ENCODE assay signal across 19 cellular contexts in the genomic region with DNA sequence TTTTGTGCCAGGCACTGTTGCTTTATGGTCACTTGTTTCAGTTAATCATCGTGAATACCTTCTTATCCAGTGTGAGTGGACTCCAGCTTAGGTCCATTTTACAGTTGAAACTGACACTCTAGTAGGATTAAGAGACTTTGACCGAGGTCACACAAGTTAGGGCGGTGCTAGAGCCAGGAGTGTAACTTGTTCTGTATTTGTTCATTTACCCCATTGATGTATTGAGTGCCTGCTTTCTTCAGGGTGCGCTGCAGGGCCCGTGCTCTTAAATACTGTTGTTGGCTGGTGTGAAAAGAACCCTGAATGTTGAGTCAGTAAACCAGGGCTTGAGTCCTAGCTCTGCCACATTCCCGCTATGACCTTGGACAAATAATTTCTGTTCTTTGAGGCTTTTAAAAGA. TPM values are rescaled to one million over a fixed set of nuclear protein-coding genes. Genes with fewer than 3 reads are reported as not detected.
A peak's percentile ranks its signal among the peaks of the same experiment; 100 is the strongest.
DNase-seq lines count a peak whose midpoint lies in the region; ATAC-seq, FAIRE-seq and TF ChIP-seq lines count a peak whose summit lies in the region.
"Had no signal": no experiment of that assay in that cellular context is flagged by ENCODE, and none has a peak within 500 bp of the region (broad histone marks: within the 10 kb centered on the region; RNA-seq: fewer than 3 reads in every experiment).

No MANE protein-coding gene starts in this region.

- 45% methylated on average over 6 of the region's 6 CpGs for WGBS in liver

- no peak overlapping the region for H3K9ac ChIP-seq in liver (ENCODE audit: low read depth in 1 of 2, low read length in 2 of 2)
- H3K9ac ChIP-seq in kidney (ENCODE audit: low read length in 2 of 2), result no peak overlapping the region

- H3K27me3 Mint-ChIP-seq in activated naive CD8-positive, alpha-beta T cell, result no peaks in the 10 kb centered on the region
- H3K27me3 Mint-ChIP-seq in activated naive CD8-positive, alpha-beta T cell treated with anti-CD3 and anti-CD28 coated beads, Interleukin-2, amount 50 U/mL, for 24 hours, result no peaks in the 10 kb centered on the region
- H3K27me3 Mint-ChIP-seq in activated T-helper 17 cell treated with anti-CD3 and anti-CD28 coated beads, Interleukin-2, amount 50 U/mL, for 72 hours, result no peaks in the 10 kb centered on the region

- H3K4me3 Mint-ChIP-seq in activated naive CD8-positive, alpha-beta T cell, result no peak overlapping the region
- no peak overlapping the region for H3K4me3 Mint-ChIP-seq in activated naive CD8-positive, alpha-beta T cell treated with anti-CD3 and anti-CD28 coated beads, Interleukin-2, amount 50 U/mL, for 24 hours
- H3K4me3 Mint-ChIP-seq in activated T-helper 17 cell treated with anti-CD3 and anti-CD28 coated beads, Interleukin-2, amount 50 U/mL, for 72 hours, result no peak overlapping the region

- H3K9me3 ChIP-seq in liver (ENCODE audit: control insufficient read depth in 4 of 4, low read length in 3 of 4) (no peaks in the 10 kb centered on the region), upper lobe of right lung (no peaks in the 10 kb centered on the region), kidney (ENCODE audit: control insufficient read depth in 1 of 2, low read length in 2 of 2) (no peaks in the 10 kb centered on the region)

- no peak for TF ChIP-seq CTCF in liver (IDR thresholded peaks at IDR 0.05; ENCODE audit: low read depth, low read length, missing input control)
- no peak for TF ChIP-seq CTCF in upper lobe of right lung (IDR thresholded peaks at IDR 0.05)
- TF ChIP-seq CTCF in kidney (IDR thresholded peaks at IDR 0.05; ENCODE audit: borderline replicate concordance, extremely low read depth, insufficient read depth), result no peak

- ATAC-seq in activated naive CD8-positive, alpha-beta T cell treated with anti-CD3 and anti-CD28 coated beads, Interleukin-2, amount 50 U/mL, for 24 hours, result no peak
- no peak for ATAC-seq in activated T-helper 17 cell treated with anti-CD3 and anti-CD28 coated beads, Interleukin-2, amount 50 U/mL, for 72 hours (replicated peaks)
- peak; percentile 16 for ATAC-seq in upper lobe of right lung

- H3K4me3 ChIP-seq in liver (ENCODE audit: low read depth in 1 of 3, low read length in 3 of 3) (no peak overlapping the region), upper lobe of right lung (no peak overlapping the region), kidney (ENCODE audit: low read length in 2 of 2) (no peak overlapping the region)

- H3K4me1 Mint-ChIP-seq in activated naive CD8-positive, alpha-beta T cell (ENCODE audit: low read depth), result peaks cover 4% of the 10 kb centered on the region
- peaks cover 6% of the 10 kb centered on the region for H3K4me1 Mint-ChIP-seq in activated naive CD8-positive, alpha-beta T cell treated with anti-CD3 and anti-CD28 coated beads, Interleukin-2, amount 50 U/mL, for 24 hours
- H3K4me1 Mint-ChIP-seq in activated T-helper 17 cell treated with anti-CD3 and anti-CD28 coated beads, Interleukin-2, amount 50 U/mL, for 72 hours, result no peaks in the 10 kb centered on the region

- H3K36me3 ChIP-seq in liver (ENCODE audit: control insufficient read depth in 4 of 4, insufficient read depth in 3 of 4, low read depth in 1 of 4, low read length in 3 of 4) (peaks cover 0 to 12% (median under 1%) of the 10 kb centered on the region in 4 donors), upper lobe of right lung (peaks cover 32% of the 10 kb centered on the region), kidney (ENCODE audit: control insufficient read depth in 1 of 2, insufficient read depth in 2 of 2, low read length in 2 of 2) (peaks cover 2 to 10% of the 10 kb centered on the region in 2 donors)

- peaks cover 2% of the 10 kb centered on the region for H3K36me3 Mint-ChIP-seq in activated naive CD8-positive, alpha-beta T cell
- peaks cover 16% of the 10 kb centered on the region for H3K36me3 Mint-ChIP-seq in activated naive CD8-positive, alpha-beta T cell treated with anti-CD3 and anti-CD28 coated beads, Interleukin-2, amount 50 U/mL, for 24 hours (ENCODE audit: low read depth)
- H3K36me3 Mint-ChIP-seq in activated T-helper 17 cell treated with anti-CD3 and anti-CD28 coated beads, Interleukin-2, amount 50 U/mL, for 72 hours (ENCODE audit: low read depth), result peaks cover 47% of the 10 kb centered on the region

- no peaks in the 10 kb centered on the region for H3K9me3 Mint-ChIP-seq in activated naive CD8-positive, alpha-beta T cell (ENCODE audit: low read depth)
- H3K9me3 Mint-ChIP-seq in activated naive CD8-positive, alpha-beta T cell treated with anti-CD3 and anti-CD28 coated beads, Interleukin-2, amount 50 U/mL, for 24 hours, result no peaks in the 10 kb centered on the region
- no peaks in the 10 kb centered on the region for H3K9me3 Mint-ChIP-seq in activated T-helper 17 cell treated with anti-CD3 and anti-CD28 coated beads, Interleukin-2, amount 50 U/mL, for 72 hours

- FAIRE-seq in kidney (lab: Jason Lieb, UNC), result no peak
- FAIRE-seq: A204.1, H54 had no signal

- no peak overlapping the region for H3K27ac ChIP-seq in liver (ENCODE audit: low read depth in 1 of 2, low read length in 2 of 2)
- H3K27ac ChIP-seq in upper lobe of right lung, result no peak overlapping the region
- H3K27ac ChIP-seq in kidney (ENCODE audit: low read depth in 2 of 2, low read length in 2 of 2), result no peak overlapping the region

- peaks cover 3 to 19% (median 7%) of the 10 kb centered on the region in 4 donors for H3K4me1 ChIP-seq in liver (ENCODE audit: control insufficient read depth in 4 of 4, insufficient read depth in 4 of 4, low read length in 3 of 4)
- H3K4me1 ChIP-seq in upper lobe of right lung, result no peaks in the 10 kb centered on the region
- H3K4me1 ChIP-seq in kidney (ENCODE audit: control insufficient read depth in 1 of 2, insufficient read depth in 1 of 2, low read depth in 1 of 2, low read length in 2 of 2), result peaks cover 2 to 10% of the 10 kb centered on the region in 2 donors

- no peaks in the 10 kb centered on the region for H3K27me3 ChIP-seq in liver (ENCODE audit: control insufficient read depth in 4 of 4, insufficient read depth in 4 of 4, low read length in 3 of 4)
- no peaks in the 10 kb centered on the region for H3K27me3 ChIP-seq in upper lobe of right lung

- TF ChIP-seq RAD21 in liver (IDR thresholded peaks at IDR 0.05), result no peak

- DNase-seq in activated naive CD8-positive, alpha-beta T cell treated with anti-CD3 and anti-CD28 coated beads, Interleukin-2, amount 50 U/mL, for 24 hours, result no peak
- DNase-seq in upper lobe of right lung (no peak), HUDEP-2 (lab: John Stamatoyannopoulos, UW; ENCODE audit: unreplicated experiment in 76 of 76) (no peak), NCI-H69 (lab: John Stamatoyannopoulos, UW) (no peak), kidney (no peak)
- DNase-seq: DMS79, KG1, NCI-H1092 treated with DMSO at 0.1 percent for 48 hours, NCI-H146, NCI-H2029, NCI-H226, NCI-H524, PC-3, Right ventricle myocardium superior had no signal

- H3K27ac Mint-ChIP-seq in activated naive CD8-positive, alpha-beta T cell, result peak overlapping the region; percentile 10
- no peak overlapping the region for H3K27ac Mint-ChIP-seq in activated naive CD8-positive, alpha-beta T cell treated with anti-CD3 and anti-CD28 coated beads, Interleukin-2, amount 50 U/mL, for 24 hours
- peak overlapping the region; percentile 9 for H3K27ac Mint-ChIP-seq in activated T-helper 17 cell treated with anti-CD3 and anti-CD28 coated beads, Interleukin-2, amount 50 U/mL, for 72 hours

- intact Hi-C loops in upper lobe of right lung (cut with DNase I), result loop anchor here (10.0 kb wide), 1 partner anchor 103 kb away; no protein-coding TSS in a partner anchor
- intact Hi-C loops in kidney (cut with DNase I), result loop anchor here (10.0 kb wide), 1 partner anchor 83 kb away; a partner anchor contains a TSS

TF ChIP-seq in liver, 16 proteins besides CTCF, POLR2A, EP300 and RAD21 (continues in another document):
- TF ChIP-seq, protein P1, sequence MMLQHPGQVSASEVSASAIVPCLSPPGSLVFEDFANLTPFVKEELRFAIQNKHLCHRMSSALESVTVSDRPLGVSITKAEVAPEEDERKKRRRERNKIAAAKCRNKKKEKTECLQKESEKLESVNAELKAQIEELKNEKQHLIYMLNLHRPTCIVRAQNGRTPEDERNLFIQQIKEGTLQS (IDR thresholded peaks at IDR 0.05), result no peak
- TF ChIP-seq HNF4G (IDR thresholded peaks at IDR 0.05) (peak; percentile 43), HNF4A (conservative IDR thresholded peaks at IDR 0.05) (peak; percentile 83 to 93), RXRA (IDR thresholded peaks at IDR 0.05) (peak in 1 of 2 donors; percentile 63), GABPA (IDR thresholded peaks at IDR 0.05 in 1 of 2, conservative IDR thresholded peaks at IDR 0.05 in 1 of 2) (no peak), SP1 (IDR thresholded peaks at IDR 0.05) (peak; percentile 29), YY1 (IDR thresholded peaks at IDR 0.05) (peak; percentile 57), JUND (IDR thresholded peaks at IDR 0.05) (peak in 1 of 2 donors; percentile 40)
- TF ChIP-seq, protein P2, sequence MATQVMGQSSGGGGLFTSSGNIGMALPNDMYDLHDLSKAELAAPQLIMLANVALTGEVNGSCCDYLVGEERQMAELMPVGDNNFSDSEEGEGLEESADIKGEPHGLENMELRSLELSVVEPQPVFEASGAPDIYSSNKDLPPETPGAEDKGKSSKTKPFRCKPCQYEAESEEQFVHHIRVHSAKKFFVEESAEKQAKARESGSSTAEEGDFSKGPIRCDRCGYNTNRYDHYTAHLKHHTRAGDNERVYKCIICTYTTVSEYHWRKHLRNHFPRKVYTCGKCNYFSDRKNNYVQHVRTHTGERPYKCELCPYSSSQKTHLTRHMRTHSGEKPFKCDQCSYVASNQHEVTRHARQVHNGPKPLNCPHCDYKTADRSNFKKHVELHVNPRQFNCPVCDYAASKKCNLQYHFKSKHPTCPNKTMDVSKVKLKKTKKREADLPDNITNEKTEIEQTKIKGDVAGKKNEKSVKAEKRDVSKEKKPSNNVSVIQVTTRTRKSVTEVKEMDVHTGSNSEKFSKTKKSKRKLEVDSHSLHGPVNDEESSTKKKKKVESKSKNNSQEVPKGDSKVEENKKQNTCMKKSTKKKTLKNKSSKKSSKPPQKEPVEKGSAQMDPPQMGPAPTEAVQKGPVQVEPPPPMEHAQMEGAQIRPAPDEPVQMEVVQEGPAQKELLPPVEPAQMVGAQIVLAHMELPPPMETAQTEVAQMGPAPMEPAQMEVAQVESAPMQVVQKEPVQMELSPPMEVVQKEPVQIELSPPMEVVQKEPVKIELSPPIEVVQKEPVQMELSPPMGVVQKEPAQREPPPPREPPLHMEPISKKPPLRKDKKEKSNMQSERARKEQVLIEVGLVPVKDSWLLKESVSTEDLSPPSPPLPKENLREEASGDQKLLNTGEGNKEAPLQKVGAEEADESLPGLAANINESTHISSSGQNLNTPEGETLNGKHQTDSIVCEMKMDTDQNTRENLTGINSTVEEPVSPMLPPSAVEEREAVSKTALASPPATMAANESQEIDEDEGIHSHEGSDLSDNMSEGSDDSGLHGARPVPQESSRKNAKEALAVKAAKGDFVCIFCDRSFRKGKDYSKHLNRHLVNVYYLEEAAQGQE (IDR thresholded peaks at IDR 0.05), result peak; percentile 13

RNA-seq across cellular contexts. Expression of a gene that starts 15.4 kb away (rescaled TPM):
- 10 to 100 TPM; 37.1 to 66.6 TPM for total RNA-seq in activated T-helper 17 cell treated with anti-CD3 and anti-CD28 coated beads, Interleukin-2, amount 50 U/mL, for 72 hours
- total RNA-seq in liver (10 to 100 TPM; 47.8 to 65.6 TPM), upper lobe of right lung (49.6 TPM), kidney (71.7 TPM)
- polyA plus RNA-seq in liver (10 to 100 TPM; 55.6 to 92.1 TPM), kidney (ENCODE audit: insufficient read depth, low read depth, low replicate concordance) (138 TPM)
